Comparison of ENCODE assay signal across 8 cellular contexts in the genomic region with DNA sequence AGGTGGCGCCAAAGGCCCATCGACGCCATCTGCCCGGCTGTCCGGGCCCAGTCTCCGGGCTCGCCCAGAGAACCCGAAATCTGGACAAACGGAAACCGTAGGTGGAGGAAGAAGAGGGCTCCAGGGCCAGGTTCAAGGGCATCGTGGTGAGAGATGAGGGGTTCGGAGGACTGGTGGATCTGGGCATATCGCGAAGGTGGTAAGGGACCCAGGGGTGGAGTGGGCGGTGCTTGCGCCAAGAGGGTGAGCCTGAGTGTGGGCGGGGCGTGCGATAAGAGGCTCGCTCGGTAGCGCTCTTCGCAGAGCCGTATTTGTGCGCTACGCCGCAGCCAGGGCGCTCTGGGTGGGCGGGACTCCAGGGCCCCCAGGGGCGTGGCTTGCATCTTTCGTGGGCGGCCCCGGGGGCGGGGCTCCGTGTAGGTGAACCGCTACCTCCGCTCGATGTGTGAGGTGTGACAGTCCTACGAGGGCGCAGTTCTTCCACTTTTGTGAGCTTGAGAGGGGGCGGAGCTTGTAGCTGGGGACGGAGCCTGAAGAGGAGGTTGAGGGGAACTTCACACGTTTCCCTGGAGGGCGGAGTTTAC. TPM values are rescaled to one million over a fixed set of nuclear protein-coding genes. Genes with fewer than 3 reads are reported as not detected.
DNase-seq lines count a peak whose midpoint lies in the region; ATAC-seq lines count a peak whose summit lies in the region.

No MANE protein-coding gene starts in this region.

- 1 to 2% methylated on average over 37 to 39 of the region's 44 CpGs for WGBS in mesodermal cell (ENCODE audit: insufficient coverage in 2 of 2), 2 experiments

- H3K9ac ChIP-seq in endocrine pancreas (ENCODE audit: control insufficient read depth, insufficient read depth, low read length): peak overlapping the region; percentile 27

- ATAC-seq in GM21367 (IDR thresholded peaks at IDR 0.05; ENCODE audit: unreplicated experiment): peak; percentile 59

- H3K36me3 ChIP-seq in endocrine pancreas (ENCODE audit: control insufficient read depth, insufficient read depth, low read length): no peaks in the 10 kb centered on the region
- H3K36me3 ChIP-seq in mesodermal cell (ENCODE audit: control insufficient read depth, insufficient read depth, low read length): no peaks in the 10 kb centered on the region

- H3K4me3 ChIP-seq in endocrine pancreas (ENCODE audit: control insufficient read depth, insufficient read depth, low read length) (no peak overlapping the region), mesodermal cell (ENCODE audit: extremely low read depth, insufficient read depth, low read length, poor library complexity, severe bottlenecking) (peak overlapping the region; percentile 47)

- peak overlapping the region; percentile 98 for H3K27ac ChIP-seq in mesodermal cell (ENCODE audit: low read depth, low read length, severe bottlenecking)

- no peaks in the 10 kb centered on the region for H3K27me3 ChIP-seq in endocrine pancreas (ENCODE audit: control insufficient read depth, insufficient read depth, low read length)

- DNase-seq in COLO829 (ENCODE audit: low spot score) (peak; percentile 88), HT1080 (ENCODE audit: low read depth) (peak; percentile 88), NOMO-1 (lab: John Stamatoyannopoulos, UW; ENCODE audit: unreplicated experiment in 2 of 2) (peak; percentile 93 to 94)
- DNase-seq in activated CD8-positive, alpha-beta memory T cell treated with anti-CD3 and anti-CD28 coated beads for 48 hours (ENCODE audit: low read depth in 2 of 3, low spot score in 2 of 3): peak; percentile 91 to 96 (median 95)
- peak; percentile 96 for DNase-seq in stimulated activated CD8-positive, alpha-beta memory T cell treated with anti-CD3 and anti-CD28 coated beads, Interleukin-15, amount 100 ng/mL, for 1 hour (ENCODE audit: low read depth)

- H3K9me3 ChIP-seq in endocrine pancreas (ENCODE audit: control insufficient read depth, low read length) (no peaks in the 10 kb centered on the region), mesodermal cell (ENCODE audit: control insufficient read depth, low read length) (no peaks in the 10 kb centered on the region)

- no peaks in the 10 kb centered on the region for H3K4me1 ChIP-seq in endocrine pancreas (ENCODE audit: control insufficient read depth, insufficient read depth, low read length)
- H3K4me1 ChIP-seq in mesodermal cell (ENCODE audit: control insufficient read depth, insufficient read depth, low read length, poor library complexity, severe bottlenecking): peaks cover 47% of the 10 kb centered on the region

RNA-seq across cellular contexts. Expression of gene CD248, which starts 4.8 kb away (rescaled TPM):
- total RNA-seq in HT1080 (2014; rRNA removed; shearing (Covaris generic)): not detected in 2 replicates
- polyA plus RNA-seq in HT1080 (2015; cell fraction: cytosol; rRNA removed): not detected in 2 replicates
- polyA plus RNA-seq in HT1080 (2015; cell fraction: nucleus; rRNA removed): not detected in 2 replicates
- polyA plus RNA-seq in mesodermal cell (2013, experiment 1 of 2): 40.0 TPM
- 37.8 TPM for polyA plus RNA-seq in mesodermal cell (2013, experiment 2 of 2)

RNA-seq across cellular contexts. Expression of gene TMEM151A, which starts 20.4 kb away (rescaled TPM):
- not detected in 2 replicates for total RNA-seq in HT1080 (2014; rRNA removed; shearing (Covaris generic))
- 0.05 TPM in 1 of 2 replicates, not detected in the other for polyA plus RNA-seq in HT1080 (2015; cell fraction: cytosol; rRNA removed)
- polyA plus RNA-seq in HT1080 (2015; cell fraction: nucleus; rRNA removed): not detected in 2 replicates
- polyA plus RNA-seq in mesodermal cell (2013, experiment 1 of 2): 0.26 TPM
- polyA plus RNA-seq in mesodermal cell (2013, experiment 2 of 2): 0.30 TPM

RNA-seq across cellular contexts. Expression of gene YIF1A, which starts 23.1 kb away (rescaled TPM):
- 114 and 127 TPM in 2 replicates for total RNA-seq in HT1080 (2014; rRNA removed; shearing (Covaris generic))
- 72.3 and 97.3 TPM in 2 replicates for polyA plus RNA-seq in HT1080 (2015; cell fraction: cytosol; rRNA removed)
- polyA plus RNA-seq in HT1080 (2015; cell fraction: nucleus; rRNA removed): 44.6 and 68.5 TPM in 2 replicates
- polyA plus RNA-seq in mesodermal cell (2013, experiment 1 of 2): 114 TPM
- polyA plus RNA-seq in mesodermal cell (2013, experiment 2 of 2): 86.6 TPM

RNA-seq across cellular contexts. Expression of gene RIN1, which starts 24.2 kb away (rescaled TPM):
- total RNA-seq in HT1080 (2014; rRNA removed; shearing (Covaris generic)): 44.2 and 47.5 TPM in 2 replicates
- 32.2 and 34.4 TPM in 2 replicates for polyA plus RNA-seq in HT1080 (2015; cell fraction: cytosol; rRNA removed)
- 77.1 and 80.4 TPM in 2 replicates for polyA plus RNA-seq in HT1080 (2015; cell fraction: nucleus; rRNA removed)
- 11.6 TPM for polyA plus RNA-seq in mesodermal cell (2013, experiment 1 of 2)
- 8.9 TPM for polyA plus RNA-seq in mesodermal cell (2013, experiment 2 of 2)

RNA-seq across cellular contexts. Expression of gene BRMS1, which starts 32.8 kb away (rescaled TPM):
- 69.9 and 78.7 TPM in 2 replicates for total RNA-seq in HT1080 (2014; rRNA removed; shearing (Covaris generic))
- 35.2 and 45.6 TPM in 2 replicates for polyA plus RNA-seq in HT1080 (2015; cell fraction: cytosol; rRNA removed)
- polyA plus RNA-seq in HT1080 (2015; cell fraction: nucleus; rRNA removed): 33.7 and 35.1 TPM in 2 replicates
- 29.0 TPM for polyA plus RNA-seq in mesodermal cell (2013, experiment 1 of 2)
- 23.3 TPM for polyA plus RNA-seq in mesodermal cell (2013, experiment 2 of 2)
